9 cellular contexts compared by ENCODE assay signal in the genomic region with DNA sequence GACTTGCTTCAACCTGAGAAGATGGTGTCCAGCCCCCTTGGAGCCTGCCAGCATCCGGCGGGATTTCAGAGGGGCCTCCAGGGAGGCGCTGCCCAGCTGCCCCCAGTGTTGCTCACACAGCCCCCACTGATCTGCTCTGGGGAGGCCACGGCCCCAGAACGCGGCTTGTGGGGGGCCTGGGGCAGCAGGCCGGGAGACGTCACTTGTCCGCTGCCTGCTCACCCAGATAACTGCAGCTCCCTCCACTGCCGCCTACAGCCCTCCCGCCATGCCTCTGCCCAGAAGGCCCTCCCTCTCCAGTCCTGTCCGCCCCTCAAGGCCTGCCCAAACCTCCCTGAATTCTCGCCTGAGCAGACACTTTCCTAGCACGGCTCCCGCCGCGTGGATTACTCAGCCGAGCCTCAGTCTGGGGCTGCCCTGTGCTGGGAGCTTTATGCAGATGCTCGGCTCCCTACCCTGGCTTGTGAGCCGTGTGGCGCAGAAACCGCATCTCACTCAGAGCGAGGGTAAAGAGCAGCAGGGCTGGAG. TPM values are rescaled to one million over a fixed set of nuclear protein-coding genes. Genes with fewer than 3 reads are reported as not detected.
DNase-seq lines count a peak whose midpoint lies in the region; ATAC-seq and TF ChIP-seq lines count a peak whose summit lies in the region.
"Had no signal": no experiment of that assay in that cellular context is flagged by ENCODE, and none has a peak within 500 bp of the region (broad histone marks: within the 10 kb centered on the region; RNA-seq: fewer than 3 reads in every experiment).

No MANE protein-coding gene starts in this region.

- H3K4me3 ChIP-seq in SU-DHL-6 (ENCODE audit: insufficient read depth, low read length, poor library complexity, severe bottlenecking) (peak overlapping the region; percentile 78), dorsolateral prefrontal cortex (peak overlapping the region in 55 of 59 donors; percentile 23 to 92 (median 72)), PC-3 (ENCODE audit: low read length) (no peak overlapping the region)

- H3K27me3 ChIP-seq in SU-DHL-6 (ENCODE audit: low read length) (no peaks in the 10 kb centered on the region), dorsolateral prefrontal cortex (peaks cover 0 to 16% (median 0%) of the 10 kb centered on the region in 45 donors), PC-3 (ENCODE audit: low read length) (peaks cover 25% of the 10 kb centered on the region)

- no peaks in the 10 kb centered on the region for H3K9me3 Mint-ChIP-seq in nephron progenitor cell

- BruUV-seq in PC-3 (replicated peaks; lab: Mats Ljungman, UMichigan) = no TSS peak

- POLR2A ChIA-PET in PC-3 (lab: Charles Lee; ENCODE audit: unreplicated experiment) = no interaction called here

- H3K4me2 ChIP-seq in SU-DHL-6 (ENCODE audit: low read depth, low read length, poor library complexity, severe bottlenecking) (peak overlapping the region; percentile 79), PC-3 (ENCODE audit: low read length) (no peak overlapping the region)

- H3K4me1 ChIP-seq in PC-3 (ENCODE audit: insufficient read depth, low read length) = peaks cover 9% of the 10 kb centered on the region; the same call in 1 of the 2 replicates

- peak overlapping the region; percentile 81 for H3K4me3 Mint-ChIP-seq in nephron progenitor cell

- ATAC-seq in PC-3 (no peak), GM21619 (IDR thresholded peaks at IDR 0.05; ENCODE audit: unreplicated experiment) (no peak)

- no peaks in the 10 kb centered on the region for H3K79me2 ChIP-seq in SU-DHL-6 (ENCODE audit: insufficient read depth, low read length)
- peaks cover 7% of the 10 kb centered on the region; the same call in 1 of the 2 replicates for H3K79me2 ChIP-seq in PC-3 (ENCODE audit: low read length)

- intact Hi-C loops in dorsolateral prefrontal cortex (cut with DNase I) (loop anchor here (5.0 to 10.0 kb wide), 2 partner anchors 43 to 891 kb away; partner anchors contain the start of genes EIF4A2 (in 1 of the 2) and TRA2B (in 1 of the 2)), PC-3 (cut with micrococcal nuclease) (no loop called here)

- H3K9me2 ChIP-seq in SU-DHL-6 (replicated peaks; ENCODE audit: insufficient read depth, low read length) (no peaks in the 10 kb centered on the region), PC-3 (replicated peaks; ENCODE audit: low read length) (no peaks in the 10 kb centered on the region)

- no peak overlapping the region for H3K27ac ChIP-seq in SU-DHL-6 (ENCODE audit: low read depth, low read length)
- H3K27ac ChIP-seq in dorsolateral prefrontal cortex = peak overlapping the region in 54 of 59 donors; percentile 16 to 87 (median 74)
- no peak overlapping the region for H3K27ac ChIP-seq in PC-3 (ENCODE audit: low read length)

- H3F3A ChIP-seq in SU-DHL-6 (ENCODE audit: insufficient read depth) (peaks cover 7% of the 10 kb centered on the region; the same call in 1 of the 2 replicates), PC-3 (ENCODE audit: low read length, unreplicated experiment) (no peaks in the 10 kb centered on the region)

- no peak overlapping the region for H3K27ac Mint-ChIP-seq in nephron progenitor cell

- H4K20me1 ChIP-seq in SU-DHL-6 (ENCODE audit: low read depth, low read length) = no peaks in the 10 kb centered on the region
- no peaks in the 10 kb centered on the region for H4K20me1 ChIP-seq in PC-3 (ENCODE audit: low read length)

- DNase-seq in G401 (ENCODE audit: low spot score) (peak; percentile 66), dorsolateral prefrontal cortex (peak in 9 of 10 donors; percentile 33 to 84 (median 74)), nephron progenitor cell (peak; percentile 65), PC-3 (no peak), GDM1 (lab: John Stamatoyannopoulos, UW) (no peak), AML-193 (lab: John Stamatoyannopoulos, UW) (no peak)

- H3K9me3 ChIP-seq in SU-DHL-6 (ENCODE audit: insufficient read depth, low read length) = no peaks in the 10 kb centered on the region
- no peaks in the 10 kb centered on the region for H3K9me3 ChIP-seq in PC-3 (ENCODE audit: low read length)

- CTCF ChIA-PET in PC-3 (lab: Charles Lee) = no interaction called here

- H3K36me3 ChIP-seq in SU-DHL-6 (ENCODE audit: low read length) (no peaks in the 10 kb centered on the region), PC-3 (ENCODE audit: low read depth, low read length) (no peaks in the 10 kb centered on the region)

- in situ Hi-C loops in G401 (cut with HindIII; ENCODE audit: low sequenced_read_pairs) = no loop called here

- H3K4me1 Mint-ChIP-seq in nephron progenitor cell = peaks cover 31% of the 10 kb centered on the region

- no peaks in the 10 kb centered on the region for H3K36me3 Mint-ChIP-seq in nephron progenitor cell (ENCODE audit: low read depth)

- no peak overlapping the region for H2AFZ ChIP-seq in SU-DHL-6 (ENCODE audit: low read depth, low read length, severe bottlenecking)
- no peak overlapping the region for H2AFZ ChIP-seq in PC-3 (ENCODE audit: low read length)

- H3K9ac ChIP-seq in SU-DHL-6 (ENCODE audit: low read length) = peak overlapping the region; percentile 94
- no peak overlapping the region for H3K9ac ChIP-seq in PC-3 (ENCODE audit: low read length)

- TF ChIP-seq CTCF in SU-DHL-6 (IDR thresholded peaks at IDR 0.05; ENCODE audit: insufficient read depth, low read length, poor library complexity, severe bottlenecking) (no peak), dorsolateral prefrontal cortex (IDR thresholded peaks at IDR 0.05 in 54 of 56, conservative IDR thresholded peaks at IDR 0.05 in 2 of 56; ENCODE audit: low read depth in 1 of 56, partially characterized antibody in 56 of 56) (no peak), nephron progenitor cell (IDR thresholded peaks at IDR 0.05) (no peak), PC-3 (conservative IDR thresholded peaks at IDR 0.05; ENCODE audit: low read depth, low read length) (no peak)

- H3K27me3 Mint-ChIP-seq in nephron progenitor cell (ENCODE audit: low read depth, poor library complexity) = peaks cover 57% of the 10 kb centered on the region

RNA-seq across cellular contexts. Expression of gene ADIPOQ, which starts 17.2 kb away (rescaled TPM):
- not detected in 2 replicates for total RNA-seq in G401 (2014; rRNA removed; shearing (Covaris generic))
- total RNA-seq in dorsolateral prefrontal cortex (under 1 TPM in 4 of 120 experiments, not detected in 116; 0.07 to 0.14 (median 0.11) TPM), PC-3 (2014; rRNA removed) (not detected in 2 replicates)
- total RNA-seq: kidney epithelial cell had no signal

RNA-seq across cellular contexts. Expression of gene RFC4, which starts 19.1 kb away (rescaled TPM):
- 53.7 and 76.8 TPM in 2 replicates for total RNA-seq in G401 (2014; rRNA removed; shearing (Covaris generic))
- total RNA-seq in dorsolateral prefrontal cortex = 10 to 100 TPM in 114 of 120 experiments, 1 to 10 TPM in 6; 8.3 to 25.2 (median 14.2) TPM
- total RNA-seq in PC-3 (2014; rRNA removed) = 54.0 and 73.0 TPM in 2 replicates

RNA-seq across cellular contexts. Expression of gene EIF4A2, which starts 42.0 kb away (rescaled TPM):
- 215 and 286 TPM in 2 replicates for total RNA-seq in G401 (2014; rRNA removed; shearing (Covaris generic))
- total RNA-seq in dorsolateral prefrontal cortex = 100 to 1,000 TPM; 281 to 995 (median 685) TPM
- total RNA-seq in PC-3 (2014; rRNA removed) = 204 and 233 TPM in 2 replicates

Comparison
In these comparisons a context has a peak if more than half of its experiments do, and no peak if none do; other contexts are left out.
1. DNase-seq: peak in G401 (single experiment), dorsolateral prefrontal cortex (9 of 10) and nephron progenitor cell (single experiment); none in PC-3 (single experiment), GDM1 (single experiment) and AML-193 (0 of 2).
2. H3K27ac ChIP-seq: peak in dorsolateral prefrontal cortex (54 of 59); none in SU-DHL-6 (single experiment) and PC-3 (single experiment).